ENCODE assay signal across 22 cellular contexts in the genomic region with DNA sequence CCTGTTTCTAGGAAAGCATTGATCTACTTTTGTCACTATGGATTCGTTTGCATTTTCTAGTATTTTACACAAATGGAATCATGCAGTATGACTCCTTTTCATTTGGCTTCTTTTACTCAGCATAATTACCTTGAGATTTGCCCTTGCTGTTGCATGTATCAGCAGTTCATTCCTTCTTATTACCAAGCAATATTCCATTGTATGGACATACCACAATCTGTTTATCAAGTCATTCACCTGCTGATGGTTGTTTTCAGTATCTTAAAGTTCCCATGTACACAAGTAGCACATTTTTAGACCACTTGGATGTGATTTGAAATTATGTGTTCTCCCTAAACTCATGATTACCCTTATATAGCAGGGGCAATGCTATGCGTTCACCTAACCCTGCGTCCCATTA.
A peak's percentile ranks its signal among the peaks of the same experiment; 100 is the strongest.
DNase-seq lines count a peak whose midpoint lies in the region; ATAC-seq, FAIRE-seq and TF ChIP-seq lines count a peak whose summit lies in the region.
"Had no signal": no experiment of that assay in that cellular context is flagged by ENCODE, and none has a peak within 500 bp of the region (broad histone marks: within the 10 kb centered on the region; RNA-seq: fewer than 3 reads in every experiment).

No MANE protein-coding gene starts in this region.

- H3K36me3 ChIP-seq in SK-N-SH (replicated peaks in 1 of 2; ENCODE audit: control insufficient read depth in 1 of 2, insufficient read depth in 2 of 2, low read length in 1 of 2) = no peaks in the 10 kb centered on the region
- no peaks in the 10 kb centered on the region for H3K36me3 ChIP-seq in MM.1S (replicated peaks; ENCODE audit: insufficient read depth, low read length)
- H3K36me3 ChIP-seq in GM12878 (ENCODE audit: control insufficient read depth in 2 of 2, insufficient read depth in 2 of 2, low read length in 1 of 2) = no peaks in the 10 kb centered on the region
- H3K36me3 ChIP-seq in smooth muscle cell (ENCODE audit: low read depth) = no peaks in the 10 kb centered on the region
- H3K36me3 ChIP-seq: HAP-1 had no signal

- H3F3A ChIP-seq in SK-N-SH (replicated peaks; ENCODE audit: insufficient read depth) = no peaks in the 10 kb centered on the region
- H3F3A ChIP-seq in MM.1S (ENCODE audit: insufficient read depth, low read length) = peaks cover 23% of the 10 kb centered on the region
- no peaks in the 10 kb centered on the region for H3F3A ChIP-seq in smooth muscle cell (ENCODE audit: low read depth)

- in situ Hi-C loops in GM12878 (cut with MboI) = no loop called here

- WGBS in SK-N-SH (ENCODE audit: low lambda C conversion rate) = 90% methylated on average over 3 of the region's 3 CpGs
- 96% methylated on average over 3 of the region's 3 CpGs for WGBS in GM12878 (ENCODE audit: insufficient coverage, insufficient replicate concordance, low lambda C conversion rate, missing lambda C conversion rate)
- 98% methylated on average over 3 of the region's 3 CpGs for WGBS in smooth muscle cell (ENCODE audit: low lambda C conversion rate)

- no peak overlapping the region for H3K4me3 ChIP-seq in SK-N-SH (ENCODE audit: low read depth in 2 of 2, low read length in 1 of 2)
- H3K4me3 ChIP-seq in MM.1S (ENCODE audit: low read length) = no peak overlapping the region
- no peak overlapping the region for H3K4me3 ChIP-seq in GM12878
- H3K4me3 ChIP-seq in smooth muscle cell = no peak overlapping the region
- H3K4me3 ChIP-seq: A549, BLaER1, HAP-1, K562 had no signal

- no peak for TF ChIP-seq CTCF in SK-N-SH (IDR thresholded peaks at IDR 0.05)
- TF ChIP-seq CTCF in MM.1S (IDR thresholded peaks at IDR 0.05; ENCODE audit: low read length) = no peak
- no peak for TF ChIP-seq CTCF in GM12878 (IDR thresholded peaks at IDR 0.05 in 2 of 3, conservative IDR thresholded peaks at IDR 0.05 in 1 of 3; ENCODE audit: control insufficient read depth in 2 of 3, extremely low read depth in 1 of 3, insufficient read depth in 1 of 3, low read depth in 3 of 3, low read length in 3 of 3)
- TF ChIP-seq CTCF in smooth muscle cell (IDR thresholded peaks at IDR 0.05; ENCODE audit: borderline replicate concordance, insufficient read depth, poor library complexity, severe bottlenecking) = no peak

- FAIRE-seq in H54 (lab: Jason Lieb, UNC) (peak; percentile 27), GM12878 (lab: Jason Lieb, UNC) (no peak)
- FAIRE-seq: A549, GM18507, H1, HTR-8/SVneo, K562 had no signal

- BruUV-seq in GM12878 (replicated peaks; lab: Mats Ljungman, UMichigan) = no TSS peak

- intact Hi-C loops in GM12878 (cut with micrococcal nuclease; ENCODE audit: unreplicated experiment) = loop anchor here (10.0 kb wide), 1 partner anchor 289 kb away; the partner anchor contains the start of gene NR1D2

- H4K20me1 ChIP-seq in SK-N-SH (ENCODE audit: insufficient read depth) = no peaks in the 10 kb centered on the region
- H4K20me1 ChIP-seq in MM.1S (ENCODE audit: insufficient read depth, low read length) = no peaks in the 10 kb centered on the region
- H4K20me1 ChIP-seq in GM12878 (ENCODE audit: control insufficient read depth, insufficient read depth) = no peaks in the 10 kb centered on the region
- no peaks in the 10 kb centered on the region for H4K20me1 ChIP-seq in smooth muscle cell (ENCODE audit: low read depth)
- H4K20me1 ChIP-seq: BLaER1 had no signal

- TF ChIP-seq EP300 in SK-N-SH (IDR thresholded peaks at IDR 0.05; ENCODE audit: borderline replicate concordance in 1 of 2, low read depth in 1 of 2, low read length in 1 of 2) (no peak), GM12878 (IDR thresholded peaks at IDR 0.05; ENCODE audit: borderline replicate concordance in 1 of 2, control insufficient read depth in 1 of 2, low read depth in 2 of 2, low read length in 2 of 2) (no peak)

- H3K9ac ChIP-seq in SK-N-SH = no peak overlapping the region
- no peak overlapping the region for H3K9ac ChIP-seq in MM.1S (ENCODE audit: low read length)
- no peak overlapping the region for H3K9ac ChIP-seq in GM12878 (ENCODE audit: control insufficient read depth, insufficient read depth, low read length)
- no peak overlapping the region for H3K9ac ChIP-seq in smooth muscle cell (ENCODE audit: low read depth)
- H3K9ac ChIP-seq: BLaER1 had no signal

- DNase-seq in SK-N-SH = no peak
- no peak for DNase-seq in H54 (ENCODE audit: insufficient read length, low spot score)
- no peak for DNase-seq in MM.1S
- no peak for DNase-seq in GM12878 (ENCODE audit: low read depth, low spot score)
- DNase-seq in effector CD4-positive, alpha-beta T cell = no peak
- DNase-seq in smooth muscle cell (lab: John Stamatoyannopoulos, UW; ENCODE audit: unreplicated experiment) = no peak
- DNase-seq: AML-193; Calu3; CD4-positive, alpha-beta memory T cell; DMS79 treated with DMSO at 0.1 percent for 48 hours; GF-D8; IMR-90 had no signal

- H3K27ac ChIP-seq in SK-N-SH (ENCODE audit: low read depth in 2 of 2, low read length in 1 of 2) (no peak overlapping the region), MM.1S (ENCODE audit: low read length) (peak overlapping the region; percentile 85; the same call in 1 of the 2 replicates), GM12878 (ENCODE audit: control insufficient read depth, insufficient read depth) (peak overlapping the region; percentile 88; the same call in 1 of the 2 replicates), smooth muscle cell (ENCODE audit: low read depth) (no peak overlapping the region)
- H3K27ac ChIP-seq: 22Rv1, A549, BLaER1 had no signal

- H3K27me3 ChIP-seq in SK-N-SH (ENCODE audit: insufficient read depth) = no peaks in the 10 kb centered on the region
- no peaks in the 10 kb centered on the region for H3K27me3 ChIP-seq in MM.1S (replicated peaks; ENCODE audit: insufficient read depth, low read length)
- H3K27me3 ChIP-seq in GM12878 (replicated peaks in 1 of 2; ENCODE audit: control insufficient read depth in 2 of 2, insufficient read depth in 2 of 2, low read length in 1 of 2) = no peaks in the 10 kb centered on the region
- H3K27me3 ChIP-seq in smooth muscle cell (ENCODE audit: low read depth) = no peaks in the 10 kb centered on the region
- H3K27me3 ChIP-seq: BLaER1 had no signal

- TF ChIP-seq RAD21 in SK-N-SH (IDR thresholded peaks at IDR 0.05; ENCODE audit: low read length) (no peak), GM12878 (IDR thresholded peaks at IDR 0.05; ENCODE audit: insufficient read depth, low read depth, low read length) (no peak)

- H3K4me2 ChIP-seq in SK-N-SH (no peak overlapping the region), MM.1S (ENCODE audit: low read depth, low read length) (no peak overlapping the region), GM12878 (ENCODE audit: control insufficient read depth, insufficient read depth) (no peak overlapping the region), smooth muscle cell (no peak overlapping the region)
- H3K4me2 ChIP-seq: A549, BLaER1 had no signal

- H3K9me2 ChIP-seq in SK-N-SH (no peaks in the 10 kb centered on the region), MM.1S (replicated peaks; ENCODE audit: insufficient read depth, low read length) (no peaks in the 10 kb centered on the region)

- ATAC-seq in SK-N-SH treated with all-trans-retinoic acid at 6 μM for 48 hours (no peak), GM12878 (no peak), GM19035 (IDR thresholded peaks at IDR 0.05; ENCODE audit: unreplicated experiment) (no peak)
- ATAC-seq: A549, K562 had no signal

- RAD21 ChIA-PET in GM12878 (lab: Charles Lee; ENCODE audit: unreplicated experiment) = interaction anchor here (1.0 to 2.5 kb wide), 6 partner anchors 54 to 152 kb away, joined by 3 to 20 read pairs (median 6); no protein-coding TSS in a partner anchor

- POLR2A ChIA-PET in SK-N-SH (lab: Yijun Ruan, JAX) = no interaction called here
- POLR2A ChIA-PET in GM12878 (lab: Charles Lee) = interaction anchor here (0.6 kb wide), 1 partner anchor 96 kb away, joined by 3 read pairs; no protein-coding TSS in a partner anchor

- H3K79me2 ChIP-seq in SK-N-SH (ENCODE audit: insufficient read depth) (no peaks in the 10 kb centered on the region), MM.1S (ENCODE audit: low read length) (peaks cover 7% of the 10 kb centered on the region; the same call in 1 of the 2 replicates), GM12878 (ENCODE audit: control insufficient read depth, insufficient read depth, low read length) (no peaks in the 10 kb centered on the region), smooth muscle cell (ENCODE audit: low read depth) (no peaks in the 10 kb centered on the region)

- SMC1A ChIA-PET in GM12878 (lab: Charles Lee; ENCODE audit: uncharacterized antibody, unreplicated experiment) = interaction anchor here (0.6 to 2.7 kb wide), 13 partner anchors 9 to 449 kb away, joined by 3 to 18 read pairs (median 5); no protein-coding TSS in a partner anchor

- TF ChIP-seq POLR2A in H54 (IDR thresholded peaks at IDR 0.05; ENCODE audit: low read depth, low read length) (no peak), GM12878 (IDR thresholded peaks at IDR 0.05; ENCODE audit: low read depth, low read length) (no peak)

- no peak overlapping the region for H2AFZ ChIP-seq in SK-N-SH (ENCODE audit: low read depth)
- no peak overlapping the region for H2AFZ ChIP-seq in MM.1S (ENCODE audit: low read length)
- no peak overlapping the region for H2AFZ ChIP-seq in GM12878 (ENCODE audit: control insufficient read depth, low read depth, low read length)
- no peak overlapping the region for H2AFZ ChIP-seq in smooth muscle cell (ENCODE audit: low read depth)

- H3K9me3 ChIP-seq in SK-N-SH (no peaks in the 10 kb centered on the region), MM.1S (replicated peaks; ENCODE audit: insufficient read depth, low read length) (no peaks in the 10 kb centered on the region), GM12878 (replicated peaks; ENCODE audit: control insufficient read depth, insufficient read depth, low read length) (peaks cover 4% of the 10 kb centered on the region), smooth muscle cell (replicated peaks; ENCODE audit: low read depth) (no peaks in the 10 kb centered on the region)
- H3K9me3 ChIP-seq: HAP-1 had no signal

- CTCF ChIA-PET in SK-N-SH (lab: Yijun Ruan, JAX) = no interaction called here
- CTCF ChIA-PET in GM12878 (lab: Yijun Ruan, JAX) = interaction anchor here (1.1 to 2.1 kb wide), 3 partner anchors 11 to 93 kb away, joined by 3 to 8 read pairs (median 4); no protein-coding TSS in a partner anchor

- H3K4me1 ChIP-seq in SK-N-SH (ENCODE audit: control insufficient read depth in 1 of 2, insufficient read depth in 2 of 2, low read depth in 1 of 2, low read length in 1 of 2) (peaks cover 4 to 5% of the 10 kb centered on the region in 2 experiments; a peak in 3 of 4 replicates), MM.1S (ENCODE audit: low read length) (peaks cover 41% of the 10 kb centered on the region), GM12878 (ENCODE audit: control insufficient read depth, insufficient read depth, low read length) (peaks cover 34% of the 10 kb centered on the region), smooth muscle cell (ENCODE audit: low read depth) (no peaks in the 10 kb centered on the region)
- H3K4me1 ChIP-seq: HAP-1 had no signal

TF ChIP-seq in SK-N-SH treated with all-trans-retinoic acid at 6 μM for 48 hours, 23 proteins besides CTCF, POLR2A, EP300 and RAD21 (continues in another document):
- peak; percentile 91 for TF ChIP-seq ZNF8 (CRISPR knock-in tag; IDR thresholded peaks at IDR 0.05)

Comparison
In these comparisons a context has a peak if more than half of its experiments do, and no peak if none do; other contexts are left out.
1. H3K27ac ChIP-seq: peak in MM.1S (single experiment) and GM12878 (single experiment); none in SK-N-SH (0 of 2) and smooth muscle cell (single experiment).